Comparison of ENCODE assay signal across 26 cellular contexts in the genomic region with DNA sequence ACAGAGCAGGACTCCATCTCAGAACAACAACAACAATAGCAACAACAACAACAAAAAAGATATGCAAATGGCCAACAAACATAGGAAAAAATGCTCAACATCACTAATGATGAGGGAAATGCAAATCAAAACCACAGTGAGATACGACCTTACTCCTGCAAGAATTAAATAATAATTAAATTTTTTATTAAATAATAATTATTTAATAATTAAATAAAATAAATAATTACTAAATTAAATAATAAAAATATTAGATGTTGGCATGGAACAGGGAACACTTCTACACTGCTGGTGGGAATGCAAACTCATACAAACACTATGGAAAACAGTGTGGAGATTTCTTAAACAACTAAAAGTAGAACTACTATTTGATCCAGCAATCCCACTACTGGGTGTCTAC.
"Had no signal": no experiment of that assay in that cellular context is flagged by ENCODE, and none has a peak within 500 bp of the region (broad histone marks: within the 10 kb centered on the region; RNA-seq: fewer than 3 reads in every experiment).

No MANE protein-coding gene starts in this region.

- H3K27ac Mint-ChIP-seq: dendritic cell treated with granulocyte-macrophage colony-stimulating factor and Interleukin-4, amounts not matched to agents 40 ng/mL and 50 ng/mL, for 4 days; effector memory CD8-positive, alpha-beta T cell had no signal

- H3K27me3 Mint-ChIP-seq: dendritic cell treated with granulocyte-macrophage colony-stimulating factor and Interleukin-4, amounts not matched to agents 40 ng/mL and 50 ng/mL, for 4 days; effector memory CD8-positive, alpha-beta T cell had no signal

- FAIRE-seq: colon, endometrium, endothelial cell of umbilical vein, frontal cortex had no signal

- H3K9me3 Mint-ChIP-seq: effector memory CD8-positive, alpha-beta T cell had no signal

- ATAC-seq: effector memory CD8-positive, alpha-beta T cell; esophagus mucosa; foreskin keratinocyte; gastrocnemius medialis; gastroesophageal sphincter; heart left ventricle; heart right ventricle had no signal

- H3K4me3 Mint-ChIP-seq: dendritic cell treated with granulocyte-macrophage colony-stimulating factor and Interleukin-4, amounts not matched to agents 40 ng/mL and 50 ng/mL, for 4 days; effector memory CD8-positive, alpha-beta T cell; endodermal cell had no signal

- DNase-seq: colonic mucosa; cortex of kidney; dermis blood vessel endothelial cell; dorsolateral prefrontal cortex; effector CD4-positive, alpha-beta T cell; effector CD8-positive, alpha-beta T cell; effector memory CD4-positive, alpha-beta T cell; effector memory CD8-positive, alpha-beta T cell; endodermal cell; erythroblast; esophagus squamous epithelium; foreskin fibroblast; foreskin keratinocyte; foreskin melanocyte; gastrocnemius medialis; glutamatergic neuron; head of caudate nucleus; heart left ventricle; heart right ventricle had no signal
